ENCODE assay signal across 8 cellular contexts in the genomic region with DNA sequence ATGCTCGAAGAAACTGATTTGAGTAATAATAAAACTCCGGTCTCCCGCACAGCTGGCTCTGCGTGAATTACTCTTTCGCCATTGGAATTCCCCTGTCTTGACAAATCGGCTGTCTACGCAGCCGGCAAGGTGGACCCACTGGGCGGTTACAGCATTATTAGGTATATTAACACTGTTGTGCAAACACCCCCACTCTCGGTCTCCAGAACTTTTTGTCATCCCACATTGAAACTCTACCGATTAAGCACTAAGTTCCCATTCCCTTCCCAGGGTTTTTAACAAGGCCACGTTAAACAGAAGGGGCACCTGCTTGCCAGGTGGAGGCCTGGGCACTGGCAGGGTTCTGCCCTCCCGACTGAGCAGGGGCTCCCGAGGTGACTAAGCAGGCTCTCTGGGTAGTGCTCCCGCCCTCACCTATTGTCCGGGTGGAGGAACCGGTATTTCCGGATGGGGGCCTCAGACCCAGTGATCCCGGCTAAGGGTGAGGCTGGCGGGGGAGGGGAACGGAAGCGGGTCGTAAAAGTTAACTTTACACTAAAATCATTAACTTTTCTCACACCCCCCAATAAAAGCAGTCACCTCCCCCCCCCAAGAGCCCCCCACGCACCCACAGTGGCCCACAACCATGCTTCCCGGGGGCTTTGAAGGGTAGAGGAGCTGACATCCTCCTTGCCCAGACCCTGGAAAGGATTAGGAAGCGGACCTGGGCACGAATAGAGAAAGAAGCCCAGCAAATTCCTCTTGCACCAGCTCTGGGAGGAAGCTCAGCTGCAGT. TPM values are rescaled to one million over a fixed set of nuclear protein-coding genes. Genes with fewer than 3 reads are reported as not detected.
A peak's percentile ranks its signal among the peaks of the same experiment; 100 is the strongest.
DNase-seq lines count a peak whose midpoint lies in the region; ATAC-seq, FAIRE-seq and TF ChIP-seq lines count a peak whose summit lies in the region.

No MANE protein-coding gene starts in this region.

- CTCF ChIA-PET in A673 (lab: Charles Lee): no interaction called here

- intact Hi-C loops in A673 (cut with micrococcal nuclease; ENCODE audit: unreplicated experiment): no loop called here
- intact Hi-C loops in tibial artery (cut with DNase I; ENCODE audit: low total_unique reads): no loop called here

- DNase-seq in A673 (ENCODE audit: low spot score): no peak
- peak; percentile 51 for DNase-seq in GM19239 (ENCODE audit: insufficient read length, low spot score)
- peak; percentile 78 for DNase-seq in NCI-H748 treated with DMSO at 0.1 percent for 48 hours (lab: John Stamatoyannopoulos, UW)
- DNase-seq in coronary artery (ENCODE audit: low spot score): no peak
- peak; percentile 90 for DNase-seq in lung (ENCODE audit: low spot score)
- DNase-seq in tibial artery: no peak
- DNase-seq in cerebellum (ENCODE audit: low spot score): no peak

- no peak overlapping the region for H3K27ac ChIP-seq in A673 (ENCODE audit: low read depth, low read length, poor library complexity, severe bottlenecking)
- H3K27ac ChIP-seq in coronary artery: peak overlapping the region; percentile 70 to 92
- peak overlapping the region; percentile 14 to 99 for H3K27ac ChIP-seq in lung (ENCODE audit: low read depth in 1 of 2, low read length in 1 of 2)
- H3K27ac ChIP-seq in tibial artery: peak overlapping the region; percentile 84 to 85

- peak; percentile 71 for ATAC-seq in lung (ENCODE audit: insufficient read depth, low FRiP score)
- no peak for ATAC-seq in GM18517 (IDR thresholded peaks at IDR 0.05; ENCODE audit: unreplicated experiment)

- WGBS in lung, 2 donors: 32% methylated on average over 27 of the region's 27 CpGs

- H3K4me3 ChIP-seq in A673 (ENCODE audit: low read depth, low read length, poor library complexity, severe bottlenecking) (peak overlapping the region; percentile 59), coronary artery (peak overlapping the region; percentile 97), lung (peak overlapping the region; percentile 90), tibial artery (peak overlapping the region; percentile 75 to 79)

- peak; percentile 71 for FAIRE-seq in GM19239 (lab: Jason Lieb, UNC)

- no TSS peak for BruUV-seq in A673 (replicated peaks; lab: Mats Ljungman, UMichigan)

- H3K9me3 ChIP-seq in A673 (ENCODE audit: low read depth, low read length, poor library complexity, severe bottlenecking): no peaks in the 10 kb centered on the region
- H3K9me3 ChIP-seq in lung (ENCODE audit: control insufficient read depth in 2 of 2, insufficient read depth in 1 of 2, low read length in 1 of 2): no peaks in the 10 kb centered on the region
- H3K9me3 ChIP-seq in tibial artery: no peaks in the 10 kb centered on the region

- H3K27me3 ChIP-seq in A673 (replicated peaks; ENCODE audit: insufficient read depth, low read depth, low read length, poor library complexity) (no peaks in the 10 kb centered on the region), lung (ENCODE audit: control insufficient read depth, insufficient read depth) (no peaks in the 10 kb centered on the region), tibial artery (no peaks in the 10 kb centered on the region)

- POLR2A ChIA-PET in A673 (lab: Charles Lee; ENCODE audit: low non-redundant PET): no interaction called here

- TF ChIP-seq CTCF in A673 (conservative IDR thresholded peaks at IDR 0.05; ENCODE audit: low read depth, low read length): no peak
- no peak for TF ChIP-seq CTCF in coronary artery (IDR thresholded peaks at IDR 0.05)
- no peak for TF ChIP-seq CTCF in lung (IDR thresholded peaks at IDR 0.05; ENCODE audit: control extremely low read depth, extremely low read depth)
- TF ChIP-seq CTCF in tibial artery (IDR thresholded peaks at IDR 0.05): no peak

- H3K36me3 ChIP-seq in A673 (ENCODE audit: insufficient read depth, low read length, poor library complexity, severe bottlenecking): no peaks in the 10 kb centered on the region
- no peaks in the 10 kb centered on the region for H3K36me3 ChIP-seq in lung (ENCODE audit: control insufficient read depth in 2 of 2, insufficient read depth in 2 of 2, low read length in 2 of 2)
- no peaks in the 10 kb centered on the region for H3K36me3 ChIP-seq in tibial artery

- H3K4me1 ChIP-seq in A673 (ENCODE audit: insufficient read depth, low read length, poor library complexity, severe bottlenecking): no peaks in the 10 kb centered on the region
- peaks cover 0 to 2% of the 10 kb centered on the region in 2 donors for H3K4me1 ChIP-seq in lung (ENCODE audit: control insufficient read depth in 2 of 2, insufficient read depth in 2 of 2, low read length in 2 of 2)
- H3K4me1 ChIP-seq in tibial artery: peaks cover 0 to 13% (median 9%) of the 10 kb centered on the region in 4 donors

RNA-seq across cellular contexts. Expression of a gene that starts 53.5 kb away (rescaled TPM):
- total RNA-seq in A673 (2021): 7.2 and 10.4 TPM in 2 replicates
- 100 to 1,000 TPM; 104 to 181 TPM for total RNA-seq in lung
- polyA plus RNA-seq in lung: 10 to 100 TPM; 39.3 to 43.2 TPM
- total RNA-seq in cerebellum: 23.0 TPM

Comparison
In these comparisons a context has a peak if more than half of its experiments do, and no peak if none do; other contexts are left out.
1. DNase-seq: peak in GM19239 (single experiment), NCI-H748 treated with DMSO at 0.1 percent for 48 hours (single experiment) and lung (single experiment); none in A673 (single experiment), coronary artery (single experiment), tibial artery (0 of 2) and cerebellum (single experiment).
2. Peak in every context shown above with its lines, with median percentiles within 50 percentile points of each other: H3K4me3 ChIP-seq.